1 cellular context compared by ENCODE assay signal in genomic region chr16:25709182-25709581, GRCh38.
TF ChIP-seq lines count a peak whose summit lies in the region.

No MANE protein-coding gene starts in this region.

TF ChIP-seq in GM23338, 12 proteins besides CTCF, POLR2A, EP300 and RAD21 (continued from another document):
- TF ChIP-seq, protein P1, sequence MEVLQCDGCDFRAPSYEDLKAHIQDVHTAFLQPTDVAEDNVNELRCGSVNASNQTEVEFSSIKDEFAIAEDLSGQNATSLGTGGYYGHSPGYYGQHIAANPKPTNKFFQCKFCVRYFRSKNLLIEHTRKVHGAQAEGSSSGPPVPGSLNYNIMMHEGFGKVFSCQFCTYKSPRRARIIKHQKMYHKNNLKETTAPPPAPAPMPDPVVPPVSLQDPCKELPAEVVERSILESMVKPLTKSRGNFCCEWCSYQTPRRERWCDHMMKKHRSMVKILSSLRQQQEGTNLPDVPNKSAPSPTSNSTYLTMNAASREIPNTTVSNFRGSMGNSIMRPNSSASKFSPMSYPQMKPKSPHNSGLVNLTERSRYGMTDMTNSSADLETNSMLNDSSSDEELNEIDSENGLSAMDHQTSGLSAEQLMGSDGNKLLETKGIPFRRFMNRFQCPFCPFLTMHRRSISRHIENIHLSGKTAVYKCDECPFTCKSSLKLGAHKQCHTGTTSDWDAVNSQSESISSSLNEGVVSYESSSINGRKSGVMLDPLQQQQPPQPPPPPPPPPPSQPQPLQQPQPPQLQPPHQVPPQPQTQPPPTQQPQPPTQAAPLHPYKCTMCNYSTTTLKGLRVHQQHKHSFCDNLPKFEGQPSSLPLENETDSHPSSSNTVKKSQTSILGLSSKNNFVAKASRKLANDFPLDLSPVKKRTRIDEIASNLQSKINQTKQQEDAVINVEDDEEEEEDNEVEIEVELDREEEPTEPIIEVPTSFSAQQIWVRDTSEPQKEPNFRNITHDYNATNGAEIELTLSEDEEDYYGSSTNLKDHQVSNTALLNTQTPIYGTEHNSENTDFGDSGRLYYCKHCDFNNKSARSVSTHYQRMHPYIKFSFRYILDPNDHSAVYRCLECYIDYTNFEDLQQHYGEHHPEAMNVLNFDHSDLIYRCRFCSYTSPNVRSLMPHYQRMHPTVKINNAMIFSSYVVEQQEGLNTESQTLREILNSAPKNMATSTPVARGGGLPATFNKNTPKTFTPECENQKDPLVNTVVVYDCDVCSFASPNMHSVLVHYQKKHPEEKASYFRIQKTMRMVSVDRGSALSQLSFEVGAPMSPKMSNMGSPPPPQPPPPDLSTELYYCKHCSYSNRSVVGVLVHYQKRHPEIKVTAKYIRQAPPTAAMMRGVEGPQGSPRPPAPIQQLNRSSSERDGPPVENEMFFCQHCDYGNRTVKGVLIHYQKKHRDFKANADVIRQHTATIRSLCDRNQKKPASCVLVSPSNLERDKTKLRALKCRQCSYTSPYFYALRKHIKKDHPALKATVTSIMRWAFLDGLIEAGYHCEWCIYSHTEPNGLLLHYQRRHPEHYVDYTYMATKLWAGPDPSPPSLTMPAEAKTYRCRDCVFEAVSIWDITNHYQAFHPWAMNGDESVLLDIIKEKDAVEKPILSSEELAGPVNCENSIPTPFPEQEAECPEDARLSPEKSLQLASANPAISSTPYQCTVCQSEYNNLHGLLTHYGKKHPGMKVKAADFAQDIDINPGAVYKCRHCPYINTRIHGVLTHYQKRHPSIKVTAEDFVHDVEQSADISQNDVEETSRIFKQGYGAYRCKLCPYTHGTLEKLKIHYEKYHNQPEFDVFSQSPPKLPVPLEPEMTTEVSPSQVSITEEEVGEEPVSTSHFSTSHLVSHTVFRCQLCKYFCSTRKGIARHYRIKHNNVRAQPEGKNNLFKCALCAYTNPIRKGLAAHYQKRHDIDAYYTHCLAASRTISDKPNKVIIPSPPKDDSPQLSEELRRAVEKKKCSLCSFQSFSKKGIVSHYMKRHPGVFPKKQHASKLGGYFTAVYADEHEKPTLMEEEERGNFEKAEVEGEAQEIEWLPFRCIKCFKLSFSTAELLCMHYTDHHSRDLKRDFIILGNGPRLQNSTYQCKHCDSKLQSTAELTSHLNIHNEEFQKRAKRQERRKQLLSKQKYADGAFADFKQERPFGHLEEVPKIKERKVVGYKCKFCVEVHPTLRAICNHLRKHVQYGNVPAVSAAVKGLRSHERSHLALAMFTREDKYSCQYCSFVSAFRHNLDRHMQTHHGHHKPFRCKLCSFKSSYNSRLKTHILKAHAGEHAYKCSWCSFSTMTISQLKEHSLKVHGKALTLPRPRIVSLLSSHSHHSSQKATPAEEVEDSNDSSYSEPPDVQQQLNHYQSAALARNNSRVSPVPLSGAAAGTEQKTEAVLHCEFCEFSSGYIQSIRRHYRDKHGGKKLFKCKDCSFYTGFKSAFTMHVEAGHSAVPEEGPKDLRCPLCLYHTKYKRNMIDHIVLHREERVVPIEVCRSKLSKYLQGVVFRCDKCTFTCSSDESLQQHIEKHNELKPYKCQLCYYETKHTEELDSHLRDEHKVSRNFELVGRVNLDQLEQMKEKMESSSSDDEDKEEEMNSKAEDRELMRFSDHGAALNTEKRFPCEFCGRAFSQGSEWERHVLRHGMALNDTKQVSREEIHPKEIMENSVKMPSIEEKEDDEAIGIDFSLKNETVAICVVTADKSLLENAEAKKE (CRISPR knock-in tag; IDR thresholded peaks at IDR 0.05) = no peak
TF ChIP-seq in GM23338: peak in this region for 0.
